In the genomic region with DNA sequence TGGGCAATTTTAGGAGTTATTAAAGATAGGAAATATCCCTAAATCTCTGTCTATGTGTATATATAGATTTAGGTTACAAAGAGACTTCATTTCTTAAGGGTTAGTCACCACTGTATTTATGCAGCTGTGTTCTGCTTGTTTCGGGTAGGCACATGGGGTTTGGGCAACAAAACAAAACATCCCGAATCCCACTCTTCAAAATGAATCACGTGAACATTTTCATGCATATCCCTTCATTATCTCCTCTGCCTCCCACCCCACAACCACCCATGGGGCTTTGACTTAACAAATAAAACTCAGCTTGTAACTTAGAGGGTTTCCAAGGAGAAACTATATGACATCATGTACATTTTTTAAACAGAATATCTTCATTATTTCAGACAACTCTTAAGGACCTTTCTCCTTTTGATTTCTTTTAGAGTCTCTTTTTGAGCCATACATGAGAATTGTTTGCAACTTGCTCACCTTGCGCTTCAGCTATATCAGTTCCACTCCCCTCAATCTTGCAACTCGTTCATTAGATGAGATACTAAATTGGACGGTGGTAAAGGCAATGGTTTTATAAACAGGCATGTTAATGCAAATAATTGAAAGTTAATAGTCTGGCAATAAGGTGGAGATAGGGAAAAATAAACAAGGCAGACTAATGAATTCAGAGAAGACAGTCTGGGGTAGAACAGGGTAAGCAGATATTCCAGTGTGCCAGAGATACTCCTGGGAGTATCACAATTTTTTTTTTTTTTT, we compare ENCODE assay signal across 18 cellular contexts.
A peak's percentile ranks its signal among the peaks of the same experiment; 100 is the strongest.
DNase-seq lines count a peak whose midpoint lies in the region; FAIRE-seq and TF ChIP-seq lines count a peak whose summit lies in the region.
"Had no signal": no experiment of that assay in that cellular context is flagged by ENCODE, and none has a peak within 500 bp of the region (broad histone marks: within the 10 kb centered on the region; RNA-seq: fewer than 3 reads in every experiment).

No MANE protein-coding gene starts in this region.

- TF ChIP-seq CTCF in cardiac muscle cell (IDR thresholded peaks at IDR 0.05; ENCODE audit: low read depth, low read length) (no peak), astrocyte (IDR thresholded peaks at IDR 0.05; ENCODE audit: insufficient read depth, low read depth, low read length) (no peak), fibroblast of the aortic adventitia (IDR thresholded peaks at IDR 0.05; ENCODE audit: insufficient read depth, low read length) (no peak), suprapubic skin (IDR thresholded peaks at IDR 0.05) (no peak), ascending aorta (IDR thresholded peaks at IDR 0.05) (no peak)

- no peak for TF ChIP-seq POLR2A in suprapubic skin (IDR thresholded peaks at IDR 0.05)

- H3K4me3 ChIP-seq in cardiac muscle cell (peak overlapping the region; percentile 1), astrocyte (ENCODE audit: insufficient read depth, low read depth, low read length) (peak overlapping the region; percentile 18), fibroblast of the aortic adventitia (ENCODE audit: low read depth, low read length) (no peak overlapping the region), suprapubic skin (no peak overlapping the region), ascending aorta (no peak overlapping the region)
- H3K4me3 ChIP-seq: testis had no signal

- no peaks in the 10 kb centered on the region for H3K9me3 ChIP-seq in cardiac muscle cell (ENCODE audit: low read depth)
- no peaks in the 10 kb centered on the region for H3K9me3 ChIP-seq in astrocyte (ENCODE audit: insufficient read depth, low read depth, low read length)
- no peaks in the 10 kb centered on the region for H3K9me3 ChIP-seq in suprapubic skin
- H3K9me3 ChIP-seq in ascending aorta = no peaks in the 10 kb centered on the region
- H3K9me3 ChIP-seq: testis had no signal

- H3K27me3 ChIP-seq in cardiac muscle cell (no peaks in the 10 kb centered on the region), astrocyte (ENCODE audit: insufficient read depth, low read length) (no peaks in the 10 kb centered on the region), suprapubic skin (no peaks in the 10 kb centered on the region), ascending aorta (no peaks in the 10 kb centered on the region)
- H3K27me3 ChIP-seq: testis had no signal

- H3K4me1 ChIP-seq in cardiac muscle cell (ENCODE audit: low read depth) (peaks cover 44% of the 10 kb centered on the region), astrocyte (ENCODE audit: insufficient read depth, low read length) (peaks cover 21% of the 10 kb centered on the region), suprapubic skin (peaks cover 17% of the 10 kb centered on the region), ascending aorta (peaks cover 0 to 9% of the 10 kb centered on the region in 2 donors)
- H3K4me1 ChIP-seq: testis had no signal

- FAIRE-seq in astrocyte (lab: Jason Lieb, UNC) = peak; percentile 84
- FAIRE-seq: A204.1, GM18507, H1 had no signal

- H2AFZ ChIP-seq in astrocyte (ENCODE audit: low read depth, low read length) = no peak overlapping the region

- no peaks in the 10 kb centered on the region for H3K27me3 Mint-ChIP-seq in astrocyte (ENCODE audit: low read depth, unreplicated experiment)
- no peaks in the 10 kb centered on the region for H3K27me3 Mint-ChIP-seq in activated naive CD4-positive, alpha-beta T cell treated with anti-CD3 and anti-CD28 coated beads for 36 hours (ENCODE audit: low read depth)
- H3K27me3 Mint-ChIP-seq: activated CD4-positive, alpha-beta memory T cell treated with anti-CD3 and anti-CD28 coated beads for 36 hours had no signal

- peaks cover 4% of the 10 kb centered on the region for H4K20me1 ChIP-seq in astrocyte (ENCODE audit: insufficient read depth, low read length)

- WGBS in suprapubic skin = 52% methylated on average over 6 of the region's 6 CpGs

- peak overlapping the region; percentile 55 for H3K4me3 Mint-ChIP-seq in astrocyte (ENCODE audit: unreplicated experiment)
- H3K4me3 Mint-ChIP-seq in activated naive CD4-positive, alpha-beta T cell treated with anti-CD3 and anti-CD28 coated beads for 36 hours = no peak overlapping the region
- H3K4me3 Mint-ChIP-seq: activated CD4-positive, alpha-beta memory T cell treated with anti-CD3 and anti-CD28 coated beads for 36 hours had no signal

- peak overlapping the region; percentile 55 for H3K9ac ChIP-seq in astrocyte (ENCODE audit: low read length)

- peaks cover 63% of the 10 kb centered on the region for H3K79me2 ChIP-seq in astrocyte (ENCODE audit: insufficient read depth, low read length)

- peaks cover 17% of the 10 kb centered on the region for H3K4me1 Mint-ChIP-seq in astrocyte (ENCODE audit: low read depth, unreplicated experiment)
- H3K4me1 Mint-ChIP-seq in activated naive CD4-positive, alpha-beta T cell treated with anti-CD3 and anti-CD28 coated beads for 36 hours (ENCODE audit: low read depth) = peaks cover 13% of the 10 kb centered on the region

- no peak for TF ChIP-seq EP300 in suprapubic skin (IDR thresholded peaks at IDR 0.05)

- peaks cover 2% of the 10 kb centered on the region for H3K36me3 Mint-ChIP-seq in astrocyte (ENCODE audit: low read depth, unreplicated experiment)
- H3K36me3 Mint-ChIP-seq in activated naive CD4-positive, alpha-beta T cell treated with anti-CD3 and anti-CD28 coated beads for 36 hours (ENCODE audit: low read depth) = peaks cover 17% of the 10 kb centered on the region

- H3K4me2 ChIP-seq in astrocyte (ENCODE audit: low read length) = peak overlapping the region; percentile 73

- no peaks in the 10 kb centered on the region for H3K36me3 ChIP-seq in cardiac muscle cell
- no peaks in the 10 kb centered on the region for H3K36me3 ChIP-seq in astrocyte (ENCODE audit: insufficient read depth, low read length)
- H3K36me3 ChIP-seq in suprapubic skin = no peaks in the 10 kb centered on the region
- peaks cover 0 to 3% of the 10 kb centered on the region in 2 donors for H3K36me3 ChIP-seq in ascending aorta

- H3K27ac Mint-ChIP-seq in astrocyte (ENCODE audit: unreplicated experiment) = peak overlapping the region; percentile 87
- no peak overlapping the region for H3K27ac Mint-ChIP-seq in activated naive CD4-positive, alpha-beta T cell treated with anti-CD3 and anti-CD28 coated beads for 36 hours
- H3K27ac Mint-ChIP-seq: activated CD4-positive, alpha-beta memory T cell treated with anti-CD3 and anti-CD28 coated beads for 36 hours had no signal

- CTCF ChIA-PET in activated naive CD4-positive, alpha-beta T cell treated with anti-CD3 and anti-CD28 coated beads for 36 hours (lab: Charles Lee) = no interaction called here

- DNase-seq in cardiac muscle cell (ENCODE audit: low read depth in 1 of 2, low spot score in 1 of 2) (peak in 1 of 2 donors; percentile 74), cardiac septum (ENCODE audit: low spot score) (no peak), astrocyte (ENCODE audit: low read depth) (peak; percentile 77), fibroblast of the aortic adventitia (ENCODE audit: low read depth) (peak; percentile 55), suprapubic skin (ENCODE audit: low spot score in 2 of 2) (no peak), ascending aorta (ENCODE audit: low spot score in 2 of 2) (no peak)
- no peak for DNase-seq in stimulated activated CD4-positive, alpha-beta T cell treated with anti-CD3 and anti-CD28 coated beads, Interleukin-4, amount 100 ng/mL, for 4 hours
- DNase-seq in activated naive CD4-positive, alpha-beta T cell treated with anti-CD3 and anti-CD28 coated beads for 36 hours = no peak
- DNase-seq: activated CD4-positive, alpha-beta memory T cell treated with anti-CD3 and anti-CD28 coated beads for 36 hours; aorta; NCI-H187 treated with DMSO at 0.1 percent for 48 hours; NCI-H82; nucleus accumbens; T-helper 9 cell; testis had no signal

- intact Hi-C loops in cardiac septum (cut with DNase I) (loop anchor here (5.0 kb wide), 2 partner anchors 37 to 53 kb away; no protein-coding TSS in a partner anchor), ascending aorta (cut with DNase I) (no loop called here)
- intact Hi-C loops in activated naive CD4-positive, alpha-beta T cell treated with anti-CD3 and anti-CD28 coated beads for 36 hours (cut with micrococcal nuclease) = no loop called here

- H3K9me3 Mint-ChIP-seq in astrocyte (ENCODE audit: unreplicated experiment) = no peaks in the 10 kb centered on the region
- H3K9me3 Mint-ChIP-seq in activated naive CD4-positive, alpha-beta T cell treated with anti-CD3 and anti-CD28 coated beads for 36 hours = no peaks in the 10 kb centered on the region
- H3K9me3 Mint-ChIP-seq: activated CD4-positive, alpha-beta memory T cell treated with anti-CD3 and anti-CD28 coated beads for 36 hours had no signal

- H3K27ac ChIP-seq in cardiac muscle cell (peak overlapping the region; percentile 84), astrocyte (ENCODE audit: low read depth, low read length) (peak overlapping the region; percentile 68), suprapubic skin (peak overlapping the region; percentile 34), ascending aorta (no peak overlapping the region)
- H3K27ac ChIP-seq: testis had no signal

Comparison
In these comparisons a context has a peak if more than half of its experiments do, and no peak if none do; other contexts are left out.
1. DNase-seq: peak in astrocyte (single experiment) and fibroblast of the aortic adventitia (single experiment); none in cardiac septum (single experiment), suprapubic skin (0 of 2), stimulated activated CD4-positive, alpha-beta T cell treated with anti-CD3 and anti-CD28 coated beads, Interleukin-4, amount 100 ng/mL, for 4 hours (0 of 2), ascending aorta (0 of 2) and activated naive CD4-positive, alpha-beta T cell treated with anti-CD3 and anti-CD28 coated beads for 36 hours (single experiment).
2. H3K27ac ChIP-seq: peak in cardiac muscle cell (single experiment), astrocyte (single experiment) and suprapubic skin (single experiment); none in ascending aorta (0 of 2).
3. H3K4me3 ChIP-seq: peak in cardiac muscle cell (single experiment) and astrocyte (single experiment); none in fibroblast of the aortic adventitia (single experiment), suprapubic skin (single experiment) and ascending aorta (0 of 2).